8 cellular contexts compared by ENCODE assay signal in genomic region chr10:122373713-122374112, GRCh38. TPM values are rescaled to one million over a fixed set of nuclear protein-coding genes. Genes with fewer than 3 reads are reported as not detected.
DNase-seq lines count a peak whose midpoint lies in the region; ATAC-seq, FAIRE-seq and TF ChIP-seq lines count a peak whose summit lies in the region.

No MANE protein-coding gene starts in this region.

- no peak for FAIRE-seq in D721Med (lab: Jason Lieb, UNC)

- H3K36me3 ChIP-seq in DND-41 (ENCODE audit: insufficient read depth, low read length) (no peaks in the 10 kb centered on the region), Peyer's patch (no peaks in the 10 kb centered on the region)

- H3K9me3 Mint-ChIP-seq in endothelial cell (ENCODE audit: unreplicated experiment) = no peaks in the 10 kb centered on the region
- H3K9me3 Mint-ChIP-seq in naive thymus-derived CD8-positive, alpha-beta T cell = no peaks in the 10 kb centered on the region

- H4K20me1 ChIP-seq in DND-41 (ENCODE audit: insufficient read depth, low read length) = no peaks in the 10 kb centered on the region

- no peaks in the 10 kb centered on the region for H3K36me3 Mint-ChIP-seq in endothelial cell (ENCODE audit: low read depth, unreplicated experiment)
- H3K36me3 Mint-ChIP-seq in naive thymus-derived CD8-positive, alpha-beta T cell = peaks cover 0 to 7% (median 0%) of the 10 kb centered on the region in 3 donors

- H3K4me2 ChIP-seq in DND-41 (ENCODE audit: insufficient read depth, low read length) = peak overlapping the region; percentile 65

- peaks cover 4% of the 10 kb centered on the region for H3K27me3 Mint-ChIP-seq in endothelial cell (ENCODE audit: unreplicated experiment)
- peaks cover 0 to 10% (median 3%) of the 10 kb centered on the region in 5 donors for H3K27me3 Mint-ChIP-seq in naive thymus-derived CD8-positive, alpha-beta T cell

- H3K27ac ChIP-seq in DND-41 (ENCODE audit: low read length) (no peak overlapping the region), Peyer's patch (peak overlapping the region; percentile 50 to 99 (median 83))

- peak overlapping the region; percentile 94 for H3K4me3 Mint-ChIP-seq in endothelial cell (ENCODE audit: unreplicated experiment)
- peak overlapping the region; percentile 89 to 97 (median 94) for H3K4me3 Mint-ChIP-seq in naive thymus-derived CD8-positive, alpha-beta T cell

- H3K79me2 ChIP-seq in DND-41 (ENCODE audit: insufficient read depth, low read length) = peaks cover 34% of the 10 kb centered on the region

- H3K27me3 ChIP-seq in DND-41 (ENCODE audit: insufficient read depth, low read length, poor library complexity) = no peaks in the 10 kb centered on the region
- no peaks in the 10 kb centered on the region for H3K27me3 ChIP-seq in Peyer's patch

- H3K4me3 ChIP-seq in DND-41 (ENCODE audit: low read depth in 1 of 2, low read length in 2 of 2) (peak overlapping the region in 1 of 2 experiments; percentile 77; a peak in 2 of 4 replicates), Peyer's patch (peak overlapping the region; percentile 49 to 93 (median 82))

- no peaks in the 10 kb centered on the region for H3K9me3 ChIP-seq in DND-41 (ENCODE audit: insufficient read depth, low read length, severe bottlenecking)
- no peaks in the 10 kb centered on the region for H3K9me3 ChIP-seq in Peyer's patch

- H3K27ac Mint-ChIP-seq in endothelial cell (ENCODE audit: unreplicated experiment) = peak overlapping the region; percentile 67
- peak overlapping the region; percentile 79 to 94 (median 89) for H3K27ac Mint-ChIP-seq in naive thymus-derived CD8-positive, alpha-beta T cell

- H3K4me1 ChIP-seq in DND-41 (ENCODE audit: insufficient read depth, low read length) (peaks cover 30% of the 10 kb centered on the region), Peyer's patch (peaks cover 0 to 18% (median 1%) of the 10 kb centered on the region in 4 donors)

- H2AFZ ChIP-seq in DND-41 (ENCODE audit: low read depth, low read length) = peak overlapping the region; percentile 65

- POLR2A ChIA-PET in naive thymus-derived CD8-positive, alpha-beta T cell (lab: Charles Lee) = interaction anchor here (0.9 to 2.7 kb wide), 16 partner anchors 14 to 781 kb away, joined by 3 to 31 read pairs (median 10); partner anchors contain the start of gene BUB3

- DNase-seq in DND-41 = no peak
- no peak for DNase-seq in Peyer's patch
- DNase-seq in endothelial cell (ENCODE audit: low spot score) = no peak
- DNase-seq in naive thymus-derived CD8-positive, alpha-beta T cell = peak in 2 of 10 donors; percentile 10 to 11
- DNase-seq in D721Med (ENCODE audit: insufficient read length, low spot score) = no peak

- TF ChIP-seq CTCF in DND-41 (IDR thresholded peaks at IDR 0.05; ENCODE audit: borderline replicate concordance, extremely low read depth, low read length, poor library complexity, severe bottlenecking) = no peak
- TF ChIP-seq CTCF in Peyer's patch (IDR thresholded peaks at IDR 0.05) = no peak
- TF ChIP-seq CTCF in endothelial cell (IDR thresholded peaks at IDR 0.05; ENCODE audit: unreplicated experiment) = no peak
- TF ChIP-seq CTCF in D721Med (IDR thresholded peaks at IDR 0.05; ENCODE audit: insufficient read depth, missing control alignments) = no peak

- ATAC-seq in DND-41 (ENCODE audit: insufficient read depth, low read depth) (no peak), HG03097 (IDR thresholded peaks at IDR 0.05; ENCODE audit: low FRiP score, unreplicated experiment) (no peak), esophagus mucosa (no peak), GM21367 (IDR thresholded peaks at IDR 0.05; ENCODE audit: unreplicated experiment) (no peak)
- no peak for ATAC-seq in naive thymus-derived CD8-positive, alpha-beta T cell

- peak overlapping the region; percentile 24; the same call in 1 of the 2 replicates for H3K9ac ChIP-seq in DND-41 (ENCODE audit: low read depth, low read length)

- TF ChIP-seq POLR2A in Peyer's patch (IDR thresholded peaks at IDR 0.05) = no peak

- H3K4me1 Mint-ChIP-seq in endothelial cell (ENCODE audit: unreplicated experiment) = peaks cover 18% of the 10 kb centered on the region
- peaks cover 8 to 35% (median 31%) of the 10 kb centered on the region in 4 donors for H3K4me1 Mint-ChIP-seq in naive thymus-derived CD8-positive, alpha-beta T cell

RNA-seq across cellular contexts. Expression of gene PLEKHA1, which starts 0.8 kb away (rescaled TPM):
- total RNA-seq in Peyer's patch (10 to 100 TPM; 15.7 to 62.0 (median 43.9) TPM), endothelial cell (ENCODE audit: unreplicated experiment) (38.2 TPM), esophagus mucosa (39.5 TPM)
- 10 to 100 TPM; 71.4 to 78.0 TPM for total RNA-seq in naive thymus-derived CD8-positive, alpha-beta T cell
- 10 to 100 TPM; 76.9 to 91.6 (median 90.9) TPM for polyA plus RNA-seq in naive thymus-derived CD8-positive, alpha-beta T cell
